Comparison of ENCODE assay signal across 26 cellular contexts in genomic region chr7:70142247-70142932, GRCh38.
"Had no signal": no experiment of that assay in that cellular context is flagged by ENCODE, and none has a peak within 500 bp of the region (broad histone marks: within the 10 kb centered on the region; RNA-seq: fewer than 3 reads in every experiment).

No MANE protein-coding gene starts in this region.

- ATAC-seq: activated CD4-positive, alpha-beta T cell treated with anti-CD3 and anti-CD28 coated beads for 36 hours; activated CD8-positive, alpha-beta T cell treated with anti-CD3 and anti-CD28 coated beads, Interleukin-2, amount 10 ng/mL, durations not matched to agents 7 days and 5 days; activated naive CD4-positive, alpha-beta T cell treated with anti-CD3 and anti-CD28 coated beads, Interleukin-2, amount 50 U/mL, for 72 hours; activated naive CD8-positive, alpha-beta T cell treated with anti-CD3 and anti-CD28 coated beads, Interleukin-2, amount 50 U/mL, for 24 hours; PC-3; T-cell had no signal

- H3K27me3 ChIP-seq: brain microvascular endothelial cell had no signal

- H3K36me3 ChIP-seq: brain microvascular endothelial cell, WERI-Rb-1 had no signal

- H3K27ac ChIP-seq: brain microvascular endothelial cell, WERI-Rb-1 had no signal

- DNase-seq: activated CD4-positive, alpha-beta T cell treated with anti-CD3 and anti-CD28 coated beads for 36 hours; activated CD8-positive, alpha-beta memory T cell treated with anti-CD3 and anti-CD28 coated beads, Interleukin-2, amount 50 U/mL, for 48 hours; activated CD8-positive, alpha-beta T cell treated with anti-CD3 and anti-CD28 coated beads, Interleukin-2, amount 10 ng/mL, durations not matched to agents 7 days and 5 days; activated effector memory CD4-positive, alpha-beta T cell treated with Interleukin-2 at 50 U/mL for 16 hours; activated naive CD4-positive, alpha-beta T cell treated with Interleukin-2 at 50 U/mL for 16 hours; activated naive CD8-positive, alpha-beta T cell treated with anti-CD3 and anti-CD28 coated beads, Interleukin-2, amount 50 U/mL, for 24 hours; activated T-cell treated with anti-CD3 and anti-CD28 coated beads, Interleukin-2, amount 50 U/mL, for 1 hour; amygdala; brain microvascular endothelial cell; cerebellar nuclear complex; KG1; MM.1S; NCI-H1105; NCI-H1436; NCI-H187; NCI-H2081; NCI-H510A treated with DMSO at 0.1 percent for 48 hours; NCI-H69; PC-3; SHP77; T-cell; T-helper 2 cell; WERI-Rb-1 had no signal

- FAIRE-seq: astrocyte, RCC 7860 had no signal
